In the genomic region with DNA sequence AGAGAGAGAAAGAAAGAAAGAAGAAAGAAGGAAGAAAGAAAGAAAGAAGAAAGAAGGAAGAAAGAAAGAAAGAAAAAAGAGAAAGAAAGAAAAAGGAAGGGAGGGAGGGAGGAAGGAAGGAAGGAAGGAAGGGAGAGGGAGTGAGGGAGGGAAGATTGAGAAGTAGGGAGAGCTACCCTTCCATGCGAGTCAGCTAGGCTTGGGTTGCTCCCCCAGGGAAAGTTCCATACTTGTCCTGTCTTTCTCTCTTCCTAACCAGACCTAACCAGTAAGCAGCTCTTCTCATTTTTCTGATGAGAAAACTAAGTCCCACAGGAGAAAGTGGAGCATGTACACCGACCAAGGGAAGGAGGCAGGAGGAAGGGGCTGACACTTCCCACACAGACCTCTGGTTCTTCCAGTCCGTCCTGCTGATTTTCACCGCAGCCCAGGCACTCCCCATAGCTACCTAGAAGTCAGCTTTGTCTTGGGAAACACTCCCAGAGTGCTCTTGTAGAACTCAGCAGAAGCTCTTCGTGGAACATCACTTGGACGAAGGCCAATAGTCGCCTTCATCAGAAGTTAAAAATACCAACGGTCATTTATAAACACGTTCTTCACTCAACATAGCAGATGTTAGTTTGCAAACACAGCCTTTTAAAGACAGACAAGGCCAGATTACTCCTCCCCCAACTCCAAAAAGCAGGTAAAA, we compare ENCODE assay signal across 1 cellular context.
TF ChIP-seq lines count a peak whose summit lies in the region.

No MANE protein-coding gene starts in this region.

TF ChIP-seq in WTC11, 78 proteins besides CTCF, POLR2A, EP300 and RAD21 (continued from another document):
- TF ChIP-seq, protein P1, sequence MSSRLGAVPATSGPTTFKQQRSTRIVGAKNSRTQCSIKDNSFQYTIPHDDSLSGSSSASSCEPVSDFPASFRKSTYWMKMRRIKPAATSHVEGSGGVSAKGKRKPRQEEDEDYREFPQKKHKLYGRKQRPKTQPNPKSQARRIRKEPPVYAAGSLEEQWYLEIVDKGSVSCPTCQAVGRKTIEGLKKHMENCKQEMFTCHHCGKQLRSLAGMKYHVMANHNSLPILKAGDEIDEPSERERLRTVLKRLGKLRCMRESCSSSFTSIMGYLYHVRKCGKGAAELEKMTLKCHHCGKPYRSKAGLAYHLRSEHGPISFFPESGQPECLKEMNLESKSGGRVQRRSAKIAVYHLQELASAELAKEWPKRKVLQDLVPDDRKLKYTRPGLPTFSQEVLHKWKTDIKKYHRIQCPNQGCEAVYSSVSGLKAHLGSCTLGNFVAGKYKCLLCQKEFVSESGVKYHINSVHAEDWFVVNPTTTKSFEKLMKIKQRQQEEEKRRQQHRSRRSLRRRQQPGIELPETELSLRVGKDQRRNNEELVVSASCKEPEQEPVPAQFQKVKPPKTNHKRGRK (CRISPR knock-in tag; IDR thresholded peaks at IDR 0.05; ENCODE audit: borderline replicate concordance): 0 out of 2 replicates have a peak, but pooled peaks have one; percentile 29
